27 cellular contexts compared by ENCODE assay signal in the genomic region with DNA sequence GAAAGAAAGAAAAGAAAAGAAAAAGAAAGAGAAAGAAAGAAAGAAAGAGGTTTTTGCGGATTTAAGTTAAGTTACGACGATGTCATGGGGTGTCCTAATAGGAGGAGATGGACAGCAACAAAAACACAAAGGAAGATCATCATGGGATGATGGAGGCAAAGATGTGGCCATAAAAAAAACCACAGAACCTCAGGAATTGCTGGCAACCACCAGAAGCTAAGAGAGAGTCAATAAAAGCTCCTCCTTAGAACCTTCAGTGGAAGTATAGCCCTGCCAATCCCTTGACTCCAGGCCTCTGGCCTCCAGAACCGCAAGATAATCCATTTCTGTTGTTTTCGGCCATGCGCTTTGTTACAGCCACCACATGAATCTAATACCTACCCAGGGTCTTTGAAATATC. TPM values are rescaled to one million over a fixed set of nuclear protein-coding genes. Genes with fewer than 3 reads are reported as not detected.
"Had no signal": no experiment of that assay in that cellular context is flagged by ENCODE, and none has a peak within 500 bp of the region (broad histone marks: within the 10 kb centered on the region; RNA-seq: fewer than 3 reads in every experiment).

No MANE protein-coding gene starts in this region.

- H3K27me3 Mint-ChIP-seq: activated B cell treated with CpG ODN at 0.5 μM for 24 hours; activated naive CD8-positive, alpha-beta T cell treated with anti-CD3 and anti-CD28 coated beads, Interleukin-2, amount 50 U/mL, for 24 hours; activated T-helper 17 cell treated with anti-CD3 and anti-CD28 coated beads, Interleukin-2, amount 50 U/mL, for 72 hours; stimulated activated naive CD8-positive, alpha-beta T cell treated with anti-CD3 and anti-CD28 coated beads, Interleukin-15, amount 100 ng/mL, for 72 hours had no signal

- H3K27ac Mint-ChIP-seq: activated B cell treated with CpG ODN at 0.5 μM for 24 hours; activated CD4-positive, alpha-beta memory T cell treated with anti-CD3 and anti-CD28 coated beads, Interleukin-2, amount 10 ng/mL, durations not matched to agents 7 days and 5 days; activated naive CD8-positive, alpha-beta T cell treated with anti-CD3 and anti-CD28 coated beads, Interleukin-2, amount 50 U/mL, for 24 hours; activated T-helper 17 cell treated with anti-CD3 and anti-CD28 coated beads, Interleukin-2, amount 50 U/mL, for 72 hours; dendritic cell treated with granulocyte-macrophage colony-stimulating factor and Interleukin-4, amounts not matched to agents 40 ng/mL and 50 ng/mL, for 4 days; nephron; stimulated activated naive CD8-positive, alpha-beta T cell treated with anti-CD3 and anti-CD28 coated beads, Interleukin-15, amount 100 ng/mL, for 72 hours had no signal

- H3K4me1 Mint-ChIP-seq: activated T-helper 17 cell treated with anti-CD3 and anti-CD28 coated beads, Interleukin-2, amount 50 U/mL, for 72 hours; nephron had no signal

- DNase-seq: activated B cell treated with CpG ODN at 0.5 μM for 24 hours; activated CD4-positive, alpha-beta memory T cell treated with anti-CD3 and anti-CD28 coated beads, Interleukin-2, amount 10 ng/mL, durations not matched to agents 7 days and 5 days; activated CD4-positive, alpha-beta T cell treated with anti-CD3 and anti-CD28 coated beads for 48 hours; activated naive CD4-positive, alpha-beta T cell treated with Interleukin-2 at 50 U/mL for 16 hours; activated naive CD8-positive, alpha-beta T cell treated with anti-CD3 and anti-CD28 coated beads, Interleukin-2, amount 50 U/mL, for 24 hours; activated T-cell treated with anti-CD3 and anti-CD28 coated beads, Interleukin-2, amount 50 U/mL, for 1 hour; effector memory CD4-positive, alpha-beta T cell; mesendoderm; occipital lobe; small intestine; stimulated activated CD4-positive, alpha-beta T cell treated with anti-CD3 and anti-CD28 coated beads, Interleukin-15, amount 100 ng/mL, for 24 hours; stimulated activated CD4-positive, alpha-beta T cell treated with anti-CD3 and anti-CD28 coated beads, Interleukin-4, amount 100 ng/mL, for 1 hour; stimulated activated naive CD8-positive, alpha-beta T cell treated with anti-CD3 and anti-CD28 coated beads, Interleukin-15, amount 100 ng/mL, for 72 hours; T-helper 1 cell; T-helper 9 cell; trophoblast cell had no signal

- H3K4me3 Mint-ChIP-seq: activated B cell treated with CpG ODN at 0.5 μM for 24 hours; activated CD4-positive, alpha-beta memory T cell treated with anti-CD3 and anti-CD28 coated beads, Interleukin-2, amount 10 ng/mL, durations not matched to agents 7 days and 5 days; activated naive CD8-positive, alpha-beta T cell treated with anti-CD3 and anti-CD28 coated beads, Interleukin-2, amount 50 U/mL, for 24 hours; activated T-helper 17 cell treated with anti-CD3 and anti-CD28 coated beads, Interleukin-2, amount 50 U/mL, for 72 hours; dendritic cell treated with granulocyte-macrophage colony-stimulating factor and Interleukin-4, amounts not matched to agents 40 ng/mL and 50 ng/mL, for 4 days; nephron; stimulated activated naive CD8-positive, alpha-beta T cell treated with anti-CD3 and anti-CD28 coated beads, Interleukin-15, amount 100 ng/mL, for 72 hours had no signal

- H3K4me1 ChIP-seq: ascending aorta, prostate gland, right atrium auricular region, suprapubic skin, vagina had no signal

- H3K36me3 ChIP-seq: ascending aorta, prostate gland, vagina had no signal

- ATAC-seq: activated naive CD8-positive, alpha-beta T cell treated with anti-CD3 and anti-CD28 coated beads, Interleukin-2, amount 50 U/mL, for 24 hours; activated T-helper 17 cell treated with anti-CD3 and anti-CD28 coated beads, Interleukin-2, amount 50 U/mL, for 72 hours; stimulated activated naive CD8-positive, alpha-beta T cell treated with anti-CD3 and anti-CD28 coated beads, Interleukin-15, amount 100 ng/mL, for 72 hours had no signal

- H3K27me3 ChIP-seq: ascending aorta, esophagus muscularis mucosa, right atrium auricular region, suprapubic skin, vagina had no signal

- H3K9me3 ChIP-seq: ascending aorta, esophagus muscularis mucosa, prostate gland, right atrium auricular region, suprapubic skin, vagina had no signal

- H3K4me3 ChIP-seq: ascending aorta, esophagus muscularis mucosa, prostate gland, right atrium auricular region, suprapubic skin, vagina had no signal

- H3K27ac ChIP-seq: ascending aorta, esophagus muscularis mucosa, prostate gland, right atrium auricular region, suprapubic skin, vagina had no signal

- H3K9me3 Mint-ChIP-seq: activated B cell treated with CpG ODN at 0.5 μM for 24 hours; activated CD4-positive, alpha-beta memory T cell treated with anti-CD3 and anti-CD28 coated beads, Interleukin-2, amount 10 ng/mL, durations not matched to agents 7 days and 5 days; activated naive CD8-positive, alpha-beta T cell treated with anti-CD3 and anti-CD28 coated beads, Interleukin-2, amount 50 U/mL, for 24 hours; activated T-helper 17 cell treated with anti-CD3 and anti-CD28 coated beads, Interleukin-2, amount 50 U/mL, for 72 hours; dendritic cell treated with granulocyte-macrophage colony-stimulating factor and Interleukin-4, amounts not matched to agents 40 ng/mL and 50 ng/mL, for 4 days; nephron; stimulated activated naive CD8-positive, alpha-beta T cell treated with anti-CD3 and anti-CD28 coated beads, Interleukin-15, amount 100 ng/mL, for 72 hours had no signal

RNA-seq across cellular contexts. Expression of a gene that starts 41.6 kb away (rescaled TPM):
- total RNA-seq: activated B cell treated with CpG ODN at 0.5 μM for 24 hours; activated T-helper 17 cell treated with anti-CD3 and anti-CD28 coated beads, Interleukin-2, amount 50 U/mL, for 72 hours; ascending aorta; chondrocyte; endothelial cell of umbilical vein; occipital lobe; right atrium auricular region; suprapubic skin; vagina had no signal
